In the genomic region with DNA sequence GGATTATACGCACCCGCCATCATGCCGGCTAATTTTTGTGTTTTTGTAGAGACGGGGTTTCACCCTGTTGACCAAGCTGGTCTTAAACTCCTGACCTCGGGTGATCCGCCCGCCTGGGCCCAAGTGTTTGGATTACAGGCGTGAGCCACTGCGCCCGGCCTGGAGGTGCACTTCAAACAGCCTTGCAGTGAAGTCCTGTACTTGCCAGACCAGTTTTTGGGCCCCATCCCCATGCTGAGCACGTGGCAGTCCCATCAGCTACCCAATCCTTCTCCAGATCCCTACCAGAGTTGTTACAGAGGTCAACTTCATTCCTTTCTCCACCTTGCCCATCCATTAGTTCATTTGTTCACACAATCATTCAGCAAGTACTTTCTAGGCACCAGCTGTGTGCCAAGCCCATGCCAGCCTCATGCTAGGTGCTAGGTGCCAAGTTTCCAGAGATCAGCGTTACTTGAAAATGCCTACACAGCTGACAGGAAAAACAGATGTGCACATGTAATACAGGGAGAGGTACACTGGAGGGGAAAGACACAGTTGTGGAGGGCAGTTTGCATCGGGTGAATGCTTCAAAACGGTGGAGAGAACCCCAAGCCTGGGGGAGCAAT, we compare ENCODE assay signal across 16 cellular contexts. TPM values are rescaled to one million over a fixed set of nuclear protein-coding genes. Genes with fewer than 3 reads are reported as not detected.
DNase-seq lines count a peak whose midpoint lies in the region; ATAC-seq and TF ChIP-seq lines count a peak whose summit lies in the region.
"Had no signal": no experiment of that assay in that cellular context is flagged by ENCODE, and none has a peak within 500 bp of the region (broad histone marks: within the 10 kb centered on the region; RNA-seq: fewer than 3 reads in every experiment).

No MANE protein-coding gene starts in this region.

- no peaks in the 10 kb centered on the region for H3K27me3 ChIP-seq in esophagus muscularis mucosa
- H3K27me3 ChIP-seq in mesendoderm (ENCODE audit: insufficient read depth, low read length, poor library complexity): no peaks in the 10 kb centered on the region
- H3K27me3 ChIP-seq in upper lobe of right lung: no peaks in the 10 kb centered on the region
- H3K27me3 ChIP-seq: body of pancreas, SJSA1 had no signal

- ATAC-seq in stimulated activated naive CD8-positive, alpha-beta T cell treated with anti-CD3 and anti-CD28 coated beads, Interleukin-15, amount 100 ng/mL, for 72 hours: no peak
- ATAC-seq in stimulated activated naive CD8-positive, alpha-beta T cell treated with anti-CD3 and anti-CD28 coated beads, Interleukin-15, Interleukin-2, amounts not matched to agents 100 U/mL and 50 U/mL, for 24 hours: no peak
- ATAC-seq in upper lobe of right lung: peak; percentile 72

- H3K4me3 ChIP-seq in esophagus muscularis mucosa (peak overlapping the region in 3 of 4 donors; percentile 47 to 58 (median 50)), mesendoderm (ENCODE audit: low read length) (no peak overlapping the region), upper lobe of right lung (no peak overlapping the region)
- H3K4me3 ChIP-seq: body of pancreas, HAP-1, SJSA1 had no signal

- no peaks in the 10 kb centered on the region for H3K9me3 Mint-ChIP-seq in stimulated activated naive CD8-positive, alpha-beta T cell treated with anti-CD3 and anti-CD28 coated beads, Interleukin-15, amount 100 ng/mL, for 72 hours
- H3K9me3 Mint-ChIP-seq: activated CD4-positive, alpha-beta T cell treated with anti-CD3 and anti-CD28 coated beads, Interleukin-2, amount 10 ng/mL, durations not matched to agents 7 days and 5 days; activated naive CD4-positive, alpha-beta T cell treated with anti-CD3 and anti-CD28 coated beads, Interleukin-2, amount 10 ng/mL, durations not matched to agents 7 days and 5 days; dendritic cell treated with granulocyte-macrophage colony-stimulating factor and Interleukin-4, amounts not matched to agents 40 ng/mL and 50 ng/mL, for 4 days had no signal

- POLR2A ChIA-PET in GM10248 (lab: Yijun Ruan, JAX): no interaction called here

- no peaks in the 10 kb centered on the region for H3K27me3 Mint-ChIP-seq in stimulated activated naive CD8-positive, alpha-beta T cell treated with anti-CD3 and anti-CD28 coated beads, Interleukin-15, amount 100 ng/mL, for 72 hours
- H3K27me3 Mint-ChIP-seq: activated CD4-positive, alpha-beta T cell treated with anti-CD3 and anti-CD28 coated beads, Interleukin-2, amount 10 ng/mL, durations not matched to agents 7 days and 5 days had no signal

- no peaks in the 10 kb centered on the region for H3K79me2 ChIP-seq in mesendoderm (ENCODE audit: control insufficient read depth, insufficient read depth, low read length)

- H2BK120ac ChIP-seq in mesendoderm (ENCODE audit: low read depth, low read length): no peak overlapping the region

- H3K27ac ChIP-seq in esophagus muscularis mucosa (replicated peaks in 1 of 4) (no peak overlapping the region), mesendoderm (ENCODE audit: low read depth, low read length) (no peak overlapping the region), upper lobe of right lung (peak overlapping the region; percentile 42)
- H3K27ac ChIP-seq: body of pancreas, SJSA1 had no signal

- intact Hi-C loops in esophagus muscularis mucosa (cut with DNase I): no loop called here
- intact Hi-C loops in upper lobe of right lung (cut with DNase I): no loop called here

- H3K9ac ChIP-seq in mesendoderm (ENCODE audit: low read length): no peak overlapping the region

- peaks cover 46% of the 10 kb centered on the region for H3K4me1 Mint-ChIP-seq in stimulated activated naive CD8-positive, alpha-beta T cell treated with anti-CD3 and anti-CD28 coated beads, Interleukin-15, amount 100 ng/mL, for 72 hours

- no peak overlapping the region for H3K23ac ChIP-seq in mesendoderm (ENCODE audit: low read length)

- H4K5ac ChIP-seq in mesendoderm (ENCODE audit: low read length): no peak overlapping the region

- H2AK5ac ChIP-seq in mesendoderm (ENCODE audit: low read length): no peak overlapping the region

- H3K9me3 ChIP-seq in esophagus muscularis mucosa (no peaks in the 10 kb centered on the region), upper lobe of right lung (no peaks in the 10 kb centered on the region)
- H3K9me3 ChIP-seq: body of pancreas, HAP-1, SJSA1 had no signal

- no peak for TF ChIP-seq CTCF in esophagus muscularis mucosa (IDR thresholded peaks at IDR 0.05)
- no peak for TF ChIP-seq CTCF in upper lobe of right lung (IDR thresholded peaks at IDR 0.05)
- no peak for TF ChIP-seq CTCF in GM10248 (IDR thresholded peaks at IDR 0.05; ENCODE audit: control extremely low read depth, extremely low read depth, low read depth, missing control alignments)

- H3K79me1 ChIP-seq in mesendoderm (ENCODE audit: low read length): no peaks in the 10 kb centered on the region

- no peak for DNase-seq in stimulated activated naive CD8-positive, alpha-beta T cell treated with anti-CD3 and anti-CD28 coated beads, Interleukin-15, amount 100 ng/mL, for 72 hours
- DNase-seq in stimulated activated naive CD8-positive, alpha-beta T cell treated with anti-CD3 and anti-CD28 coated beads, Interleukin-15, Interleukin-2, amounts not matched to agents 100 U/mL and 50 U/mL, for 24 hours: no peak
- DNase-seq in esophagus muscularis mucosa (ENCODE audit: extremely low spot score) (no peak), mesendoderm (peak; percentile 20), upper lobe of right lung (peak; percentile 86), medulla oblongata (ENCODE audit: extremely low spot score) (no peak), GM19238 (ENCODE audit: insufficient read length, low spot score) (no peak), GM10248 (ENCODE audit: extremely low spot score) (no peak)
- DNase-seq: COR-L47, NCI-H446 treated with DMSO at 0.1 percent for 48 hours had no signal

- H3K36me3 ChIP-seq in esophagus muscularis mucosa: no peaks in the 10 kb centered on the region
- no peaks in the 10 kb centered on the region for H3K36me3 ChIP-seq in mesendoderm (ENCODE audit: control insufficient read depth, insufficient read depth, low read length)
- H3K36me3 ChIP-seq in upper lobe of right lung: no peaks in the 10 kb centered on the region
- H3K36me3 ChIP-seq: HAP-1, SJSA1 had no signal

- H2BK5ac ChIP-seq in mesendoderm (ENCODE audit: low read length): no peak overlapping the region

- CTCF ChIA-PET in GM10248 (lab: Yijun Ruan, JAX): interaction anchor here (0.9 to 2.5 kb wide), 6 partner anchors 9 to 98 kb away, joined by 3 to 10 read pairs (median 4); no protein-coding TSS in a partner anchor

- no peak for TF ChIP-seq POLR2A in esophagus muscularis mucosa (IDR thresholded peaks at IDR 0.05; ENCODE audit: low read depth)

- no peak overlapping the region for H3K56ac ChIP-seq in mesendoderm (ENCODE audit: low read length)

- no peak overlapping the region for H2BK15ac ChIP-seq in mesendoderm (replicated peaks; ENCODE audit: low read depth)

- no peak for TF ChIP-seq EP300 in esophagus muscularis mucosa (IDR thresholded peaks at IDR 0.05)

- H3K4me1 ChIP-seq in esophagus muscularis mucosa: peaks cover 24 to 26% (median 25%) of the 10 kb centered on the region in 4 donors
- peaks cover 1% of the 10 kb centered on the region for H3K4me1 ChIP-seq in mesendoderm (ENCODE audit: control insufficient read depth, low read depth, low read length)
- H3K4me1 ChIP-seq in upper lobe of right lung: peaks cover 18% of the 10 kb centered on the region
- H3K4me1 ChIP-seq: HAP-1 had no signal

- no peak overlapping the region for H3K4ac ChIP-seq in mesendoderm (ENCODE audit: low read depth, low read length)

- no peak overlapping the region for H3K18ac ChIP-seq in mesendoderm (ENCODE audit: low read length)

- H4K8ac ChIP-seq in mesendoderm (ENCODE audit: low read depth, low read length): no peak overlapping the region

- H3K27ac Mint-ChIP-seq in stimulated activated naive CD8-positive, alpha-beta T cell treated with anti-CD3 and anti-CD28 coated beads, Interleukin-15, amount 100 ng/mL, for 72 hours: no peak overlapping the region
- H3K27ac Mint-ChIP-seq: activated naive CD4-positive, alpha-beta T cell treated with anti-CD3 and anti-CD28 coated beads, Interleukin-2, amount 10 ng/mL, durations not matched to agents 7 days and 5 days; dendritic cell treated with granulocyte-macrophage colony-stimulating factor and Interleukin-4, amounts not matched to agents 40 ng/mL and 50 ng/mL, for 4 days had no signal

- H3K4me3 Mint-ChIP-seq in stimulated activated naive CD8-positive, alpha-beta T cell treated with anti-CD3 and anti-CD28 coated beads, Interleukin-15, amount 100 ng/mL, for 72 hours: peak overlapping the region; percentile 6 to 9

- WGBS in esophagus muscularis mucosa: 70% methylated on average over 13 of the region's 14 CpGs
- no CpG with 5 or more reads among the region's 14 CpGs for WGBS in mesendoderm (ENCODE audit: extremely low coverage, insufficient coverage, low lambda C conversion rate)

- no peak overlapping the region for H3K4me2 ChIP-seq in mesendoderm (ENCODE audit: low read length)

RNA-seq across cellular contexts. Expression of gene DNAH1, which starts 2.2 kb away (rescaled TPM):
- total RNA-seq in esophagus muscularis mucosa (1 to 10 TPM; 3.4 to 5.4 (median 3.6) TPM), upper lobe of right lung (11.2 TPM)
- polyA plus RNA-seq in mesendoderm (2013, experiment 1 of 2): 0.04 TPM
- 0.15 TPM for polyA plus RNA-seq in mesendoderm (2013, experiment 2 of 2)

RNA-seq across cellular contexts. Expression of gene GLYCTK, which starts 30.7 kb away (rescaled TPM):
- 1 to 10 TPM; 4.1 to 5.3 (median 4.8) TPM for total RNA-seq in esophagus muscularis mucosa
- polyA plus RNA-seq in mesendoderm (2013, experiment 1 of 2): 3.5 TPM
- 3.3 TPM for polyA plus RNA-seq in mesendoderm (2013, experiment 2 of 2)
- 11.5 TPM for total RNA-seq in upper lobe of right lung

RNA-seq across cellular contexts. Expression of gene WDR82, which starts 39.8 kb away (rescaled TPM):
- 100 to 1,000 TPM in 1 of 4 donors, 10 to 100 TPM in 3; 62.6 to 101 (median 80.9) TPM for total RNA-seq in esophagus muscularis mucosa
- polyA plus RNA-seq in mesendoderm (2013, experiment 1 of 2): 39.2 TPM
- 38.6 TPM for polyA plus RNA-seq in mesendoderm (2013, experiment 2 of 2)
- total RNA-seq in upper lobe of right lung: 61.9 TPM

Comparison
In these comparisons a context has a peak if more than half of its experiments do, and no peak if none do; other contexts are left out.
1. DNase-seq: peak in mesendoderm (single experiment) and upper lobe of right lung (single experiment); none in stimulated activated naive CD8-positive, alpha-beta T cell treated with anti-CD3 and anti-CD28 coated beads, Interleukin-15, amount 100 ng/mL, for 72 hours (0 of 2), stimulated activated naive CD8-positive, alpha-beta T cell treated with anti-CD3 and anti-CD28 coated beads, Interleukin-15, Interleukin-2, amounts not matched to agents 100 U/mL and 50 U/mL, for 24 hours (single experiment), esophagus muscularis mucosa (single experiment), medulla oblongata (single experiment), GM19238 (single experiment) and GM10248 (single experiment).
2. H3K4me3 ChIP-seq: peak in esophagus muscularis mucosa (3 of 4); none in mesendoderm (single experiment) and upper lobe of right lung (single experiment).